In genomic region chr11:1389103-1389931, GRCh38 we compare ENCODE assay signal across 8 cellular contexts. TPM values are rescaled to one million over a fixed set of nuclear protein-coding genes. Genes with fewer than 3 reads are reported as not detected.
DNase-seq lines count a peak whose midpoint lies in the region; ATAC-seq, FAIRE-seq and TF ChIP-seq lines count a peak whose summit lies in the region.

No MANE protein-coding gene starts in this region.

- dilution Hi-C loops in endothelial cell of umbilical vein (cut with MboI; ENCODE audit: extremely low pct_ligation_motif_present, low sequenced_read_pairs), result no loop called here

- TF ChIP-seq POLR2A in endothelial cell of umbilical vein (IDR thresholded peaks at IDR 0.05; ENCODE audit: low read depth, low read length), result no peak

- intact Hi-C loops in endothelial cell of umbilical vein (cut with micrococcal nuclease), result loop anchor here (5.0 to 10.0 kb wide), 3 partner anchors 85 to 127 kb away; partner anchors contain the start of gene TOLLIP

- H2AFZ ChIP-seq in endothelial cell of umbilical vein (ENCODE audit: low read depth, low read length), result peak overlapping the region; percentile 70

- CTCF ChIA-PET in endothelial cell of umbilical vein (lab: Charles Lee), result no interaction called here

- H3K9me3 ChIP-seq in endothelial cell of umbilical vein (replicated peaks; ENCODE audit: control insufficient read depth, insufficient read depth, low read length) (no peaks in the 10 kb centered on the region), mesodermal cell (ENCODE audit: control insufficient read depth, low read length) (no peaks in the 10 kb centered on the region)

- H4K20me1 ChIP-seq in endothelial cell of umbilical vein (replicated peaks; ENCODE audit: control insufficient read depth, extremely low read depth, insufficient read depth, low read length), result no peaks in the 10 kb centered on the region

- no TSS peak for BruUV-seq in endothelial cell of umbilical vein (replicated peaks; lab: Mats Ljungman, UMichigan)

- POLR2A ChIA-PET in endothelial cell of umbilical vein (lab: Charles Lee), result no interaction called here

- no peaks in the 10 kb centered on the region for H3K79me2 ChIP-seq in endothelial cell of umbilical vein (ENCODE audit: control insufficient read depth, insufficient read depth, low read length)

- H3K27ac ChIP-seq in endothelial cell of umbilical vein (ENCODE audit: insufficient read depth, low read depth, low read length) (no peak overlapping the region), mesodermal cell (ENCODE audit: low read depth, low read length, severe bottlenecking) (peak overlapping the region; percentile 53)

- FAIRE-seq in endothelial cell of umbilical vein (lab: Jason Lieb, UNC), result peak; percentile 97

- H3K4me3 ChIP-seq in endothelial cell of umbilical vein (replicated peaks in 1 of 3; ENCODE audit: insufficient read depth in 1 of 3, low read depth in 1 of 3, low read length in 3 of 3) (peak overlapping the region in 1 of 3 experiments; percentile 32), mesodermal cell (ENCODE audit: extremely low read depth, insufficient read depth, low read length, poor library complexity, severe bottlenecking) (peak overlapping the region; percentile 52)

- ATAC-seq in GM19467 (IDR thresholded peaks at IDR 0.05; ENCODE audit: unreplicated experiment), result peak; percentile 84

- peak in 1 of 2 donors; percentile 13 for TF ChIP-seq CTCF in endothelial cell of umbilical vein (IDR thresholded peaks at IDR 0.05; ENCODE audit: extremely low read depth in 1 of 2, insufficient read depth in 1 of 2, low read depth in 1 of 2, low read length in 2 of 2)

- 1% methylated on average over 58 to 75 of the region's 92 CpGs for WGBS in mesodermal cell (ENCODE audit: insufficient coverage in 2 of 2), 2 experiments

- H3K27me3 ChIP-seq in endothelial cell of umbilical vein (ENCODE audit: control insufficient read depth in 2 of 2, insufficient read depth in 2 of 2, low read length in 2 of 2), result peaks cover 22 to 29% of the 10 kb centered on the region in 2 experiments

- peak overlapping the region; percentile 55 for H3K4me2 ChIP-seq in endothelial cell of umbilical vein (ENCODE audit: insufficient read depth, low read length)

- H3K36me3 ChIP-seq in endothelial cell of umbilical vein (ENCODE audit: control insufficient read depth in 2 of 2, extremely low read depth in 1 of 2, insufficient read depth in 2 of 2, low read length in 2 of 2) (no peaks in the 10 kb centered on the region), mesodermal cell (ENCODE audit: control insufficient read depth, insufficient read depth, low read length) (no peaks in the 10 kb centered on the region)

- DNase-seq in C1 segment of cervical spinal cord (lab: John Stamatoyannopoulos, UW), result peak; percentile 79 to 97 (median 94)
- peak; percentile 78 for DNase-seq in HPDE6-E6E7 (ENCODE audit: extremely low spot score)
- peak; percentile 94 to 95 for DNase-seq in NOMO-1 (lab: John Stamatoyannopoulos, UW; ENCODE audit: unreplicated experiment in 2 of 2)
- peak; percentile 97 for DNase-seq in activated CD8-positive, alpha-beta memory T cell treated with anti-CD3 and anti-CD28 coated beads, Interleukin-2, amount 50 U/mL, for 48 hours
- peak; percentile 96 for DNase-seq in endothelial cell of umbilical vein (ENCODE audit: low read depth, low spot score)
- peak; percentile 89 for DNase-seq in stimulated activated CD8-positive, alpha-beta memory T cell treated with anti-CD3 and anti-CD28 coated beads, Interleukin-15, amount 100 ng/mL, for 1 hour (ENCODE audit: low read depth)

- H3K9me1 ChIP-seq in endothelial cell of umbilical vein (replicated peaks; ENCODE audit: control insufficient read depth, extremely low read depth, insufficient read depth, low read length), result no peaks in the 10 kb centered on the region

- H3K4me1 ChIP-seq in endothelial cell of umbilical vein (ENCODE audit: control insufficient read depth, extremely low read depth, insufficient read depth, low read length) (peaks cover 3% of the 10 kb centered on the region), mesodermal cell (ENCODE audit: control insufficient read depth, insufficient read depth, low read length, poor library complexity, severe bottlenecking) (peaks cover 2% of the 10 kb centered on the region)

- H3K9ac ChIP-seq in endothelial cell of umbilical vein (replicated peaks; ENCODE audit: extremely low read depth, insufficient read depth, low read length), result peak overlapping the region; percentile 43

TF ChIP-seq in endothelial cell of umbilical vein, 7 proteins besides CTCF, POLR2A, EP300 and RAD21:
- TF ChIP-seq JUN (IDR thresholded peaks at IDR 0.05; ENCODE audit: borderline replicate concordance, insufficient read depth, insufficient read length, low read depth) (no peak), FOS (IDR thresholded peaks at IDR 0.05; ENCODE audit: borderline replicate concordance, insufficient read depth, low read length) (no peak), MAX (IDR thresholded peaks at IDR 0.05; ENCODE audit: insufficient read depth, insufficient read length) (no peak), GATA2 (IDR thresholded peaks at IDR 0.05; ENCODE audit: insufficient read depth, insufficient read length, low read depth, low read length) (no peak), EZH2 (IDR thresholded peaks at IDR 0.05; ENCODE audit: borderline replicate concordance, low read depth, low read length, severe bottlenecking) (peak; percentile 71), POLR2AphosphoS5 (IDR thresholded peaks at IDR 0.05; ENCODE audit: insufficient read depth, low read depth, low read length) (peak; percentile 15)
TF ChIP-seq in endothelial cell of umbilical vein: peak in this region for 2.

RNA-seq across cellular contexts. Expression of gene BRSK2, which starts 0.4 kb away (rescaled TPM):
- 0.20 and 0.39 TPM in 2 replicates for total RNA-seq in endothelial cell of umbilical vein
- 0.08 and 0.54 TPM in 2 replicates for polyA plus RNA-seq in endothelial cell of umbilical vein
- 0.04 and 0.13 TPM in 2 replicates for polyA plus RNA-seq in endothelial cell of umbilical vein (2011; cell fraction: cytosol; rRNA removed)
- 0.21 and 0.57 TPM in 2 replicates for polyA plus RNA-seq in endothelial cell of umbilical vein (2011; cell fraction: nucleus; rRNA removed)
- 0.24 TPM in 1 of 2 replicates, not detected in the other for polyA plus RNA-seq in endothelial cell of umbilical vein (2012)
- not detected in 2 replicates for polyA minus RNA-seq in endothelial cell of umbilical vein
- 1.2 TPM for polyA minus RNA-seq in endothelial cell of umbilical vein (2011; cell fraction: cytosol; rRNA and poly(A)+ RNA removed)
- not detected in 2 replicates for polyA minus RNA-seq in endothelial cell of umbilical vein (2011; cell fraction: nucleus; rRNA and poly(A)+ RNA removed)
- polyA plus RNA-seq in mesodermal cell (2013, experiment 1 of 2), result 5.7 TPM
- 2.6 TPM for polyA plus RNA-seq in mesodermal cell (2013, experiment 2 of 2)
